3 cellular contexts compared by ENCODE assay signal in genomic region chr11:24351179-24351578, GRCh38.
"Had no signal": no experiment of that assay in that cellular context is flagged by ENCODE, and none has a peak within 500 bp of the region (broad histone marks: within the 10 kb centered on the region; RNA-seq: fewer than 3 reads in every experiment).

No MANE protein-coding gene starts in this region.

- H3K4me3 ChIP-seq: GM12878 had no signal

- ATAC-seq: GM12878 had no signal

- DNase-seq: GDM1, GF-D8 had no signal
